In genomic region chr13:60745343-60745742, GRCh38 we compare ENCODE assay signal across 7 cellular contexts.
"Had no signal": no experiment of that assay in that cellular context is flagged by ENCODE, and none has a peak within 500 bp of the region (broad histone marks: within the 10 kb centered on the region; RNA-seq: fewer than 3 reads in every experiment).

No MANE protein-coding gene starts in this region.

- H2AFZ ChIP-seq: GM23248 had no signal

- H3K9ac ChIP-seq: GM23248 had no signal

- DNase-seq: GM23248, GOT3, H9, HCEC 1CT, KBM-7 had no signal

- FAIRE-seq: H54, HepG2 had no signal

- H3K27ac ChIP-seq: GM23248 had no signal

- ATAC-seq: HepG2 had no signal

- H3K4me3 ChIP-seq: GM23248 had no signal
